ENCODE assay signal across 8 cellular contexts in genomic region chr10:130136214-130137076, GRCh38. TPM values are rescaled to one million over a fixed set of nuclear protein-coding genes. Genes with fewer than 3 reads are reported as not detected.
DNase-seq lines count a peak whose midpoint lies in the region; ATAC-seq and TF ChIP-seq lines count a peak whose summit lies in the region.

GLRX3 (plus strand) TSS chr10:130136391; CDS start chr10:130136421, 30 bp downstream.

- H3K27me3 ChIP-seq in adrenal gland, result no peaks in the 10 kb centered on the region
- no peaks in the 10 kb centered on the region for H3K27me3 ChIP-seq in heart left ventricle
- no peaks in the 10 kb centered on the region for H3K27me3 ChIP-seq in upper lobe of left lung

- no peaks in the 10 kb centered on the region for H3K36me3 ChIP-seq in adrenal gland (replicated peaks in 1 of 2)
- H3K36me3 ChIP-seq in heart left ventricle, result no peaks in the 10 kb centered on the region
- H3K36me3 ChIP-seq in upper lobe of left lung, result no peaks in the 10 kb centered on the region

- intact Hi-C loops in adrenal gland (cut with DNase I), result loop anchor here in 1 of 2 donors (2.0 kb wide), 1 partner anchor 26 kb away; the partner anchor contains the start of gene C10orf143
- intact Hi-C loops in heart left ventricle (cut with DNase I), result loop anchor here in 8 of 10 donors (1.0 to 2.0 kb wide), 3 partner anchors 25 to 26 kb away; partner anchors contain the start of gene C10orf143 (in 7 of the 8)
- intact Hi-C loops in posterior vena cava (cut with DNase I), result no loop called here

- POLR2A ChIA-PET in HEK293T (lab: Yijun Ruan, JAX), result interaction anchor here (1.0 to 4.1 kb wide), 3 partner anchors 9 to 26 kb away, joined by 3 to 104 read pairs (median 6); partner anchors contain the start of gene C10orf143

- no peak for TF ChIP-seq CTCF in GM10266 (IDR thresholded peaks at IDR 0.05; ENCODE audit: control insufficient read depth, insufficient read depth, low read depth, missing control alignments)
- TF ChIP-seq CTCF in NB4 (IDR thresholded peaks at IDR 0.05; ENCODE audit: low read depth, low read length), result no peak
- TF ChIP-seq CTCF in adrenal gland (IDR thresholded peaks at IDR 0.05), result no peak
- TF ChIP-seq CTCF in heart left ventricle (IDR thresholded peaks at IDR 0.05), result peak in 1 of 12 donors; percentile 11
- peak in 2 of 6 experiments; percentile 2 to 12 for TF ChIP-seq CTCF in upper lobe of left lung (IDR thresholded peaks at IDR 0.05)

- H3K4me3 ChIP-seq in NB4 (ENCODE audit: low read depth, low read length) (peak within 1 kb of the TSS; percentile 98), adrenal gland (peak within 1 kb of the TSS; percentile 62 to 100 (median 94)), heart left ventricle (peak within 1 kb of the TSS; percentile 78 to 100 (median 96)), upper lobe of left lung (peak within 1 kb of the TSS; percentile 91 to 99 (median 97))

- TF ChIP-seq EP300 in upper lobe of left lung (IDR thresholded peaks at IDR 0.05), result no peak

- H3K4me1 ChIP-seq in adrenal gland (replicated peaks in 1 of 2), result peaks cover 31 to 38% of the 10 kb centered on the region in 2 donors
- peaks cover 5 to 45% (median 30%) of the 10 kb centered on the region in 12 donors for H3K4me1 ChIP-seq in heart left ventricle
- peaks cover 29 to 51% (median 36%) of the 10 kb centered on the region in 4 donors for H3K4me1 ChIP-seq in upper lobe of left lung

- CTCF ChIA-PET in HEK293T (lab: Yijun Ruan, JAX), result interaction anchor here (0.6 to 1.9 kb wide), 2 partner anchors 11 to 26 kb away, joined by 3 to 5 read pairs; partner anchors contain the start of gene C10orf143

- peak; percentile 79 for TF ChIP-seq POLR2A in NB4 (IDR thresholded peaks at IDR 0.05; ENCODE audit: extremely low read depth, insufficient read length)
- peak in 1 of 2 donors; percentile 79 for TF ChIP-seq POLR2A in adrenal gland (IDR thresholded peaks at IDR 0.05)
- TF ChIP-seq POLR2A in heart left ventricle (IDR thresholded peaks at IDR 0.05), result peak in 1 of 2 donors; percentile 72
- peak in 3 of 4 donors; percentile 18 to 85 (median 80) for TF ChIP-seq POLR2A in upper lobe of left lung (IDR thresholded peaks at IDR 0.05)

- H3K9me3 ChIP-seq in adrenal gland (replicated peaks in 1 of 3) (no peaks in the 10 kb centered on the region), heart left ventricle (no peaks in the 10 kb centered on the region), upper lobe of left lung (no peaks in the 10 kb centered on the region)

- DNase-seq in GM10266 (ENCODE audit: extremely low spot score) (peak; percentile 98), HEK293T (ENCODE audit: extremely low spot score) (peak; percentile 96), NB4 (ENCODE audit: low read depth) (peak; percentile 92), T follicular helper cell (ENCODE audit: low read depth) (peak; percentile 85), adrenal gland (peak; percentile 82 to 94 (median 89)), heart left ventricle (peak; percentile 91 to 94 (median 93)), posterior vena cava (ENCODE audit: low spot score) (peak; percentile 96), upper lobe of left lung (peak; percentile 90 to 99)

- ATAC-seq in heart left ventricle (peak; percentile 87 to 98 (median 98)), upper lobe of left lung (ENCODE audit: low FRiP score in 2 of 2) (peak; percentile 94 to 99)

- H3K27ac ChIP-seq in adrenal gland (peak within 1 kb of the TSS in 4 of 5 donors; percentile 85 to 94 (median 88)), heart left ventricle (peak within 1 kb of the TSS; percentile 76 to 94 (median 91)), upper lobe of left lung (peak within 1 kb of the TSS; percentile 86 to 92 (median 91))

- WGBS in adrenal gland, 4 donors, result 0% methylated on average over 4 to 98 of the region's 98 CpGs
- WGBS in heart left ventricle, 4 donors, result 0 to 1% (median 0%) methylated on average over 17 to 98 of the region's 98 CpGs
- WGBS in upper lobe of left lung, 2 donors, result 1 to 2% methylated on average over 9 to 51 of the region's 98 CpGs

TF ChIP-seq in HEK293T, 16 proteins besides CTCF, POLR2A, EP300 and RAD21:
- no peak for TF ChIP-seq FOXM1 (IDR thresholded peaks at IDR 0.05; ENCODE audit: borderline replicate concordance)
- TF ChIP-seq SP1 (IDR thresholded peaks at IDR 0.05), result no peak
- TF ChIP-seq CTBP1 (IDR thresholded peaks at IDR 0.05; ENCODE audit: borderline replicate concordance), result no peak
- TF ChIP-seq BHLHE40 (IDR thresholded peaks at IDR 0.05; ENCODE audit: borderline replicate concordance), result no peak
- no peak for TF ChIP-seq TARDBP (IDR thresholded peaks at IDR 0.05)
- TF ChIP-seq SUZ12 (IDR thresholded peaks at IDR 0.05), result no peak
- TF ChIP-seq L3MBTL2 (conservative IDR thresholded peaks at IDR 0.05), result no peak
- TF ChIP-seq FOXK2 (IDR thresholded peaks at IDR 0.05), result no peak
- TF ChIP-seq, protein P1, sequence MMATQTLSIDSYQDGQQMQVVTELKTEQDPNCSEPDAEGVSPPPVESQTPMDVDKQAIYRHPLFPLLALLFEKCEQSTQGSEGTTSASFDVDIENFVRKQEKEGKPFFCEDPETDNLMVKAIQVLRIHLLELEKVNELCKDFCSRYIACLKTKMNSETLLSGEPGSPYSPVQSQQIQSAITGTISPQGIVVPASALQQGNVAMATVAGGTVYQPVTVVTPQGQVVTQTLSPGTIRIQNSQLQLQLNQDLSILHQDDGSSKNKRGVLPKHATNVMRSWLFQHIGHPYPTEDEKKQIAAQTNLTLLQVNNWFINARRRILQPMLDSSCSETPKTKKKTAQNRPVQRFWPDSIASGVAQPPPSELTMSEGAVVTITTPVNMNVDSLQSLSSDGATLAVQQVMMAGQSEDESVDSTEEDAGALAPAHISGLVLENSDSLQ (IDR thresholded peaks at IDR 0.05), result no peak
- TF ChIP-seq LEF1 (IDR thresholded peaks at IDR 0.05; ENCODE audit: borderline replicate concordance), result no peak

RNA-seq across cellular contexts. Expression of gene GLRX3, which starts in this region (rescaled TPM):
- total RNA-seq in adrenal gland (100 to 1,000 TPM in 1 of 8 donors, 10 to 100 TPM in 7; 46.5 to 116 (median 73.2) TPM), heart left ventricle (100 to 1,000 TPM in 1 of 9 donors, 10 to 100 TPM in 8; 54.0 to 127 (median 66.4) TPM), posterior vena cava (10 to 100 TPM; 48.6 to 73.8 TPM), upper lobe of left lung (10 to 100 TPM; 21.8 to 64.2 (median 45.7) TPM)
- polyA plus RNA-seq in adrenal gland (100 to 1,000 TPM in 1 of 3 donors, 10 to 100 TPM in 2; 34.2 to 139 (median 51.6) TPM), heart left ventricle (100 to 1,000 TPM in 1 of 2 donors, 10 to 100 TPM in 1; 62.1 to 180 TPM)

Comparison
In these comparisons a context has a peak if more than half of its experiments do, and no peak if none do; other contexts are left out.
1. Peak in every context shown above with its lines: DNase-seq, ATAC-seq, H3K4me3 ChIP-seq and H3K27ac ChIP-seq.
2. intact Hi-C loops: an anchor here in heart left ventricle (1.0 to 2.0 kb wide); none called in posterior vena cava.